Comparison of ENCODE assay signal across 8 cellular contexts in the genomic region with DNA sequence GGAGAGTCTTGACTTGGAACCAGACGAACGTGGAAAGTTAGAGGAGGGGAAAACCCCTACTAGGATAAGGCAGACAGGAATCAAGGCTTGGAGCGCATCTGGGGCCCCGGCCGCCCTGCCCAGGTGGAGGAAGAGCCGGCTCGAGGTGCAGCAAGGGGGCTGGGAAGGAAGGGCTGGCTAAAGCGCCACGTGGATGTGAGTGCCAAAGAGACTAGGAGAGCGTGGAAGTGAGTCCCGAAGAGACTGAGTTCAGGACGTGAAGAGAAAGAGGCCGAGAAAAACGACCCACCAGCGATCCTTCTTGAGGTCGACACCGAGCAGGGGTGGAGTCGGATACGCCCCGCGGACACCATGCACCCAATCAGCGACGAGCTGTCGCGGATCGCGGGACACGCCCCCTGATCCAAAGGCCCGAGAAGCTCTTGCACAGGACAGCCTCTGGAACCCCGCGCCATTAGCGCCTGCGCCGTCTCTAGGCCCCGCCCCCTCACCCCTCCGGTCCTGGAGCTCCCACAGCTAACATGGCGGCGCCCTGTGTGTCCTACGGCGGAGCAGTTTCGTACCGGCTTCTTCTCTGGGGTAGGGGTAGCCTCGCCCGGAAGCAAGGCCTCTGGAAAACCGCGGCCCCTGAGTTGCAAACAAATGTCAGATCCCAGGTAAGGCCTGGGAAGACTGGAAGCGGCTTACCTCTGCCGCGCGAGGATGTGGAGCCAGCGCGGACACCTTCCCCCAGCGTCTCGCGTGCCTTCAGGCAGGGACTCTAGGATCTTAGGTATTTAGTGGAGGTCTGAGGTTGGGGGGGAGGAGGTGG. TPM values are rescaled to one million over a fixed set of nuclear protein-coding genes. Genes with fewer than 3 reads are reported as not detected.
DNase-seq lines count a peak whose midpoint lies in the region; ATAC-seq, FAIRE-seq and TF ChIP-seq lines count a peak whose summit lies in the region.

A gene (plus strand): TSS at position 498 of the 811 bp plus-strand sequence. CDS start 24 bp downstream, at position 522.

- FAIRE-seq in HTR-8/SVneo (lab: Jason Lieb, UNC), result peak; percentile 95
- peak; percentile 24 for FAIRE-seq in H1 (lab: Jason Lieb, UNC)

- no peak for TF ChIP-seq CTCF in H1 (IDR thresholded peaks at IDR 0.05; ENCODE audit: control extremely low read depth in 1 of 3, insufficient read depth in 1 of 3, low read depth in 1 of 3, low read length in 3 of 3)

- H3K27me3 ChIP-seq in H1 (replicated peaks in 1 of 4; ENCODE audit: control insufficient read depth in 3 of 4, extremely low read depth in 1 of 4, insufficient read depth in 3 of 4, low read length in 3 of 4) (no peaks in the 10 kb centered on the region), mesenchymal stem cell (ENCODE audit: control insufficient read depth in 1 of 2, insufficient read depth in 1 of 2, low read length in 2 of 2) (no peaks in the 10 kb centered on the region)

- no peak within 1 kb of the TSS for H2BK20ac ChIP-seq in H1 (ENCODE audit: low read length)

- H3K4me3 ChIP-seq in H1 (ENCODE audit: extremely low read depth in 1 of 4, insufficient read depth in 2 of 4, low read depth in 3 of 4, low read length in 4 of 4) (peak within 1 kb of the TSS; percentile 89 to 100 (median 94)), mesenchymal stem cell (ENCODE audit: insufficient read depth in 1 of 2, low read depth in 1 of 2, low read length in 2 of 2) (peak within 1 kb of the TSS; percentile 75 to 98)

- H4K5ac ChIP-seq in H1 (ENCODE audit: insufficient read length, low read depth, low read length), result peak within 1 kb of the TSS; percentile 92

- TF ChIP-seq RAD21 in H1 (IDR thresholded peaks at IDR 0.05 in 1 of 2, conservative IDR thresholded peaks at IDR 0.05 in 1 of 2; ENCODE audit: low read depth in 2 of 2, low read length in 2 of 2), result no peak

- H4K91ac ChIP-seq in H1 (replicated peaks; ENCODE audit: insufficient read length, low read length) (peak within 1 kb of the TSS; percentile 53), mesenchymal stem cell (ENCODE audit: low read length) (peak within 1 kb of the TSS; percentile 31)

- H3K9ac ChIP-seq in H1 (replicated peaks in 1 of 4; ENCODE audit: extremely low read depth in 1 of 4, low read depth in 3 of 4, low read length in 3 of 4) (peak within 1 kb of the TSS; percentile 56 to 95 (median 88)), mesenchymal stem cell (ENCODE audit: low read length) (peak within 1 kb of the TSS; percentile 95)

- no peaks in the 10 kb centered on the region for H3K36me3 ChIP-seq in H1 (ENCODE audit: control insufficient read depth in 2 of 4, insufficient read depth in 4 of 4, low read length in 3 of 4)
- no peaks in the 10 kb centered on the region for H3K36me3 ChIP-seq in mesenchymal stem cell (ENCODE audit: control insufficient read depth in 1 of 2, insufficient read depth in 2 of 2, low read depth in 1 of 2, low read length in 2 of 2)

- H3K4ac ChIP-seq in H1 (replicated peaks; ENCODE audit: insufficient read length, low read depth, low read length) (no peak within 1 kb of the TSS), mesenchymal stem cell (ENCODE audit: low read depth in 1 of 2, low read length in 2 of 2) (peak within 1 kb of the TSS; percentile 19 to 73)

- ATAC-seq in GM21367 (IDR thresholded peaks at IDR 0.05; ENCODE audit: unreplicated experiment), result peak; percentile 100

- TF ChIP-seq POLR2A in H1 (IDR thresholded peaks at IDR 0.05; ENCODE audit: control extremely low read depth in 1 of 2, low read depth in 2 of 2, low read length in 2 of 2), result peak in 1 of 2 experiments; percentile 93; a peak in 2 of 3 replicates

- DNase-seq in COLO829 (ENCODE audit: low spot score) (peak; percentile 98), HTR-8/SVneo (ENCODE audit: insufficient read length, low spot score) (peak; percentile 98), NOMO-1 treated with dmso at 0.1 percent for 144 hours (lab: John Stamatoyannopoulos, UW; ENCODE audit: unreplicated experiment) (peak; percentile 93), H1 (ENCODE audit: low read depth in 1 of 2, low spot score in 2 of 2) (peak; percentile 94 to 98), mesenchymal stem cell (peak; percentile 97)
- peak; percentile 68 to 94 (median 86) for DNase-seq in activated CD8-positive, alpha-beta memory T cell treated with anti-CD3 and anti-CD28 coated beads for 48 hours (ENCODE audit: low read depth in 2 of 3, low spot score in 2 of 3)
- DNase-seq in stimulated activated CD8-positive, alpha-beta memory T cell treated with anti-CD3 and anti-CD28 coated beads, Interleukin-12 subunit alpha, Interleukin-12 subunit beta, amount 100 ng/mL, for 4 hours (ENCODE audit: low read depth), result peak; percentile 96

- H3K23me2 ChIP-seq in H1 (ENCODE audit: low read depth, low read length), result peaks cover 7% of the 10 kb centered on the region

- no peak for TF ChIP-seq EP300 in H1 (IDR thresholded peaks at IDR 0.05; ENCODE audit: borderline replicate concordance in 1 of 2, low read depth in 2 of 2, low read length in 2 of 2)

- H3K79me1 ChIP-seq in H1 (ENCODE audit: low read depth, low read length) (0 out of 2 replicates have a peak, but pooled peaks cover 2% of the 10 kb centered on the region), mesenchymal stem cell (replicated peaks; ENCODE audit: low read length, poor library complexity, severe bottlenecking) (peaks cover 12% of the 10 kb centered on the region)

- H3K56ac ChIP-seq in H1 (replicated peaks; ENCODE audit: insufficient read length, low read depth, low read length), result peak within 1 kb of the TSS; percentile 73

- 1% methylated on average over 50 of the region's 55 CpGs; no CpG with 5 or more reads in 1 of the 2 experiments for WGBS in H1 (ENCODE audit: extremely low coverage in 1 of 2, insufficient coverage in 1 of 2, insufficient read length in 1 of 2, insufficient replicate concordance in 2 of 2, low coverage in 1 of 2, low lambda C conversion rate in 2 of 2, missing lambda C conversion rate in 1 of 2), 2 experiments
- under 1% methylated on average over 54 of the region's 55 CpGs for WGBS in mesenchymal stem cell

- no peak within 1 kb of the TSS for H3K23ac ChIP-seq in H1 (ENCODE audit: insufficient read length)
- H3K23ac ChIP-seq in mesenchymal stem cell (ENCODE audit: low read length in 2 of 2), result no peak within 1 kb of the TSS

- H3K79me2 ChIP-seq in H1 (ENCODE audit: control insufficient read depth in 1 of 2, insufficient read depth in 2 of 2, low read length in 2 of 2), result peaks cover 0 to 46% of the 10 kb centered on the region in 2 experiments; a peak in 3 of 4 replicates

- CTCF ChIA-PET in H1 (lab: Charles Lee; ENCODE audit: partially characterized antibody), result no interaction called here

- peak within 1 kb of the TSS; percentile 95 for H2BK5ac ChIP-seq in H1 (ENCODE audit: low read depth, low read length)
- H2BK5ac ChIP-seq in mesenchymal stem cell (ENCODE audit: low read depth, low read length, poor library complexity, severe bottlenecking), result peak within 1 kb of the TSS; percentile 68

- H2AFZ ChIP-seq in H1 (ENCODE audit: low read length), result peak within 1 kb of the TSS; percentile 88
- H2AFZ ChIP-seq in mesenchymal stem cell (ENCODE audit: low read depth, low read length), result peak within 1 kb of the TSS; percentile 91

- H2BK120ac ChIP-seq in H1 (replicated peaks; ENCODE audit: low read depth, low read length) (no peak within 1 kb of the TSS), mesenchymal stem cell (ENCODE audit: low read depth, low read length) (peak within 1 kb of the TSS; percentile 64)

- no peaks in the 10 kb centered on the region for H4K20me1 ChIP-seq in H1 (replicated peaks in 1 of 2; ENCODE audit: control insufficient read depth in 1 of 2, insufficient read depth in 2 of 2, low read length in 2 of 2)

- H3K27ac ChIP-seq in H1 (ENCODE audit: low read depth, low read length) (peak within 1 kb of the TSS; percentile 88), mesenchymal stem cell (ENCODE audit: low read length, poor library complexity, severe bottlenecking) (peak within 1 kb of the TSS; percentile 76)

- peak within 1 kb of the TSS; percentile 83; the same call in 1 of the 2 replicates for H2BK12ac ChIP-seq in H1 (ENCODE audit: low read depth, low read length)
- peak within 1 kb of the TSS in 1 of 2 experiments; percentile 6 for H2BK12ac ChIP-seq in mesenchymal stem cell (ENCODE audit: low read length in 2 of 2)

- no peaks in the 10 kb centered on the region for H3K9me3 ChIP-seq in H1 (ENCODE audit: insufficient read depth in 2 of 2, low read depth in 1 of 2, low read length in 1 of 2)
- no peaks in the 10 kb centered on the region for H3K9me3 ChIP-seq in mesenchymal stem cell (ENCODE audit: control insufficient read depth, low read length)

- H3K4me2 ChIP-seq in H1 (ENCODE audit: insufficient read depth in 1 of 2, low read depth in 2 of 2, low read length in 2 of 2) (peak within 1 kb of the TSS; percentile 71 to 88), mesenchymal stem cell (ENCODE audit: low read length, poor library complexity, severe bottlenecking) (peak within 1 kb of the TSS; percentile 75)

- H3K14ac ChIP-seq in H1 (ENCODE audit: insufficient read length) (no peak within 1 kb of the TSS), mesenchymal stem cell (ENCODE audit: low read length in 2 of 2) (no peak within 1 kb of the TSS)

- H3K18ac ChIP-seq in H1 (ENCODE audit: extremely low read depth, low read length) (peak within 1 kb of the TSS; percentile 93), mesenchymal stem cell (ENCODE audit: low read depth in 1 of 2, low read length in 2 of 2) (peak within 1 kb of the TSS; percentile 71 to 72)

- H2BK15ac ChIP-seq in H1 (ENCODE audit: low read length) (peak within 1 kb of the TSS; percentile 83; the same call in 1 of the 2 replicates), mesenchymal stem cell (ENCODE audit: low read depth, poor library complexity, severe bottlenecking) (peak within 1 kb of the TSS; percentile 49)

- peaks cover 2 to 7% (median 4%) of the 10 kb centered on the region in 4 experiments; a peak in 6 of 7 replicates for H3K4me1 ChIP-seq in H1 (replicated peaks in 1 of 4; ENCODE audit: control insufficient read depth in 3 of 4, insufficient read depth in 4 of 4, low read length in 3 of 4)
- peaks cover 3% of the 10 kb centered on the region for H3K4me1 ChIP-seq in mesenchymal stem cell (ENCODE audit: control insufficient read depth, insufficient read depth, low read depth, low read length)

- H2AK5ac ChIP-seq in H1 (ENCODE audit: low read depth, low read length) (no peak within 1 kb of the TSS), mesenchymal stem cell (ENCODE audit: low read length, severe bottlenecking) (no peak within 1 kb of the TSS)

- H4K8ac ChIP-seq in H1 (ENCODE audit: extremely low read depth, insufficient read depth, low read length), result peak within 1 kb of the TSS; percentile 98; the same call in 1 of the 2 replicates
- H4K8ac ChIP-seq in mesenchymal stem cell (ENCODE audit: low read length), result peak within 1 kb of the TSS; percentile 83

- POLR2A ChIA-PET in H1 (lab: Charles Lee; ENCODE audit: partially characterized antibody), result interaction anchor here (0.9 to 2.4 kb wide), 10 partner anchors 13 to 232 kb away, joined by 3 to 7 read pairs (median 3); no protein-coding TSS in a partner anchor

RNA-seq across cellular contexts. Expression of the gene that starts here (rescaled TPM):
- 71.0 and 72.3 TPM in 2 replicates for total RNA-seq in H1 (2021; fragmentation: NEBNext Ultra II Directional; extraction: Animal tissue kit (Norgen Biotek cat#: 25700))
- 34.9 and 36.2 TPM in 2 replicates for polyA plus RNA-seq in H1 (2011; rRNA removed)
- 63.4 TPM for polyA plus RNA-seq in H1 (2011; cell fraction: cytosol; rRNA removed)
- polyA plus RNA-seq in H1 (2011; cell fraction: nucleus; rRNA removed), result 39.2 TPM
- 64.3 to 83.7 TPM (median 67.0 TPM) in 4 replicates for polyA plus RNA-seq in H1 (2012, experiment 1 of 2)
- 10.8 TPM for polyA plus RNA-seq in H1 (2012, experiment 2 of 2)
- 78.5 TPM for polyA plus RNA-seq in H1 (2013, experiment 1 of 2)
- 80.0 TPM for polyA plus RNA-seq in H1 (2013, experiment 2 of 2)
- 24.3 and 38.9 TPM in 2 replicates for polyA minus RNA-seq in H1 (2011; rRNA and poly(A)+ RNA removed)
- polyA minus RNA-seq in H1 (2011; cell fraction: cytosol; rRNA and poly(A)+ RNA removed), result 27.4 TPM
- polyA minus RNA-seq in H1 (2011; cell fraction: nucleus; rRNA and poly(A)+ RNA removed), result 22.1 TPM
- 26.2 TPM for polyA plus RNA-seq in mesenchymal stem cell (2013, experiment 1 of 2)
- 25.5 TPM for polyA plus RNA-seq in mesenchymal stem cell (2013, experiment 2 of 2)

Comparison
In these comparisons a context has a peak if more than half of its experiments do, and no peak if none do; other contexts are left out.
1. Peak in every context shown above with its lines: DNase-seq, ATAC-seq, H3K4me3 ChIP-seq and H3K27ac ChIP-seq.